ENCODE assay signal across 1 cellular context in the genomic region with DNA sequence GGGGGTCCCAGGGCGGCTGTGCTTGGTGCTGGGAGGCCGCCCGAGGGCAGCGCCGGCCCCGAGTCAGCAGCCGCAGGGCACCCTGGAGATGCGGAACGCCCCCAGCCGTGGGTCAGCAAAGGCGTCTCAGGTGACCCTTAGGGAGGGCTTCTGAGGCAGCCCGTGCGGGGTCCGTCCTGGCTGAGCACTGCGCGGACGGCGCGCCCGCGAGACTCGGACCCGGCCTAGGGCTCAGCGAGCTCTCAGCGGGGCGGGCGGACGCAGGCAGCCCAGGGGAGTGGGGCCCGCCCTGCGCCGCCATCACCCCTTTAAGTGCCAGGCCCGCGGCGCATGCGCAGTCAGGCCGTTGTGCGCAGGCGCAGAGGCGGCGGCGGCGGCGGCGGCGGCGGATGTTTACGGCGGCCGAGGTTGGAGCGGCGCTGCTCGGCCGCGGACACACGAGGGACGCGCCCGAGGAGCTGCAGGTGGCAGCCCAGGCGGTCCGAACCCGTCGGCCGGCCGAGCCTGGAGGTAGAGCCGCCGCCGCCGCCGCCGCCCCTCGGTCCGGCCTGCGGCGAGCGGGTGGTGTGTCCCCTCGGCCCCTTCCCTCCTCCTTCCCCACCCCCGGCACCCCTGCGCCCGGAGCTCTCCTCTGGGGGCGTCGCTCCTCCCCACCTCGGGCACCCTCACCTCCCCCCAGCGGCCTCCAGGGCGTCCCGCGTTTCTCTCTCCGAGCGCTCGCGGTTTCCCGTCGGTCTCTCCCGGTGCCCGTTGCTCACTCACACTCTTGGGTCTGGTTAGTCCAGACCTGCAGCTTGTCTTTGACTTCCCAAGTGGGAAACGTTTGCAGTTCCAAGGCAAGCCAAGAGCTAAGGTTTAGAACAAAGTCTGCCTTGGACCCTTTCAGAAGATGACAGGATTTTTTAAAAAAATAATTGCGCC.
TF ChIP-seq lines count a peak whose summit lies in the region.

Gene PCMTD2 (plus strand): TSS at position 388 of the 921 bp plus-strand sequence. CDS start 4,218 bp downstream, outside the sequence.

TF ChIP-seq in K562, 482 proteins besides CTCF, POLR2A, EP300 and RAD21 (continued from another document and continues in another):
- TF ChIP-seq POLR2G (IDR thresholded peaks at IDR 0.05; ENCODE audit: low read depth, low read length) (peak; percentile 89), STAG1 (CRISPR knock-in tag; IDR thresholded peaks at IDR 0.05; ENCODE audit: borderline replicate concordance) (peak; percentile 36; the same call in 1 of the 2 replicates), ZBTB5 (IDR thresholded peaks at IDR 0.05) (no peak), CTBP1 (IDR thresholded peaks at IDR 0.05; ENCODE audit: borderline replicate concordance) (peak; percentile 88), FOXM1 (IDR thresholded peaks at IDR 0.05; ENCODE audit: low read depth) (no peak), FOXM1 (CRISPR knock-in tag; IDR thresholded peaks at IDR 0.05; ENCODE audit: low read depth) (peak; percentile 96; the same call in 1 of the 2 replicates), ZNF384 (IDR thresholded peaks at IDR 0.05; ENCODE audit: low read depth, low read length) (no peak), ETV6 (IDR thresholded peaks at IDR 0.05; ENCODE audit: borderline replicate concordance in 1 of 2, low read depth in 2 of 2, low read length in 1 of 2) (no peak), ETV6 (CRISPR knock-in tag; IDR thresholded peaks at IDR 0.05; ENCODE audit: borderline replicate concordance) (peak; percentile 94; the same call in 1 of the 2 replicates), PKNOX1 (IDR thresholded peaks at IDR 0.05) (no peak), PURB (CRISPR knock-in tag; IDR thresholded peaks at IDR 0.05; ENCODE audit: low read depth) (no peak), HNRNPK (IDR thresholded peaks at IDR 0.05; ENCODE audit: low read depth, low read length, poor library complexity, severe bottlenecking) (no peak), BRF1 (IDR thresholded peaks at IDR 0.05; ENCODE audit: borderline replicate concordance, extremely low read depth, insufficient read length) (no peak), ZBTB2 (IDR thresholded peaks at IDR 0.05) (peak; percentile 83; the same call in 1 of the 2 replicates), ZNF175 (CRISPR knock-in tag; IDR thresholded peaks at IDR 0.05; ENCODE audit: low read depth) (no peak), ETV1 (tag; conservative IDR thresholded peaks at IDR 0.05; ENCODE audit: low read depth) (no peak), PREB (CRISPR knock-in tag; IDR thresholded peaks at IDR 0.05) (no peak), STAT5A (IDR thresholded peaks at IDR 0.05; ENCODE audit: borderline replicate concordance, low read length) (no peak), FOXP1 (CRISPR knock-in tag; IDR thresholded peaks at IDR 0.05) (peak; percentile 97), ELF4 (CRISPR knock-in tag; IDR thresholded peaks at IDR 0.05) (no peak), KDM1A (IDR thresholded peaks at IDR 0.05) (no peak), SMAD4 (CRISPR knock-in tag; conservative IDR thresholded peaks at IDR 0.05) (no peak; the same call in 1 of the 2 replicates), ZNF589 (CRISPR knock-in tag; IDR thresholded peaks at IDR 0.05; ENCODE audit: low read depth) (0 out of 2 replicates have a peak, but pooled peaks have one; percentile 79), RNF219 (CRISPR knock-in tag; IDR thresholded peaks at IDR 0.05) (no peak), POLR3G (IDR thresholded peaks at IDR 0.05; ENCODE audit: extremely low read depth, insufficient read length, insufficient replicate concordance) (no peak), GATA2 (CRISPR knock-in tag; IDR thresholded peaks at IDR 0.05) (no peak), MIER1 (IDR thresholded peaks at IDR 0.05; ENCODE audit: low read depth) (no peak), ZBTB17 (CRISPR knock-in tag; IDR thresholded peaks at IDR 0.05) (peak; percentile 71), FUS (optimal IDR thresholded peaks at IDR 0.05; ENCODE audit: low read depth, low read length) (peak; percentile 71), ZFP36 (IDR thresholded peaks at IDR 0.05; ENCODE audit: low read depth, low read length, partially characterized antibody) (no peak), RBM22 (IDR thresholded peaks at IDR 0.05; ENCODE audit: low read depth, low read length, poor library complexity, severe bottlenecking) (no peak), MAFG (tag; conservative IDR thresholded peaks at IDR 0.05) (no peak), OTX1 (CRISPR knock-in tag; IDR thresholded peaks at IDR 0.05) (no peak), ETS2 (tag; IDR thresholded peaks at IDR 0.05; ENCODE audit: borderline replicate concordance, poor library complexity, severe bottlenecking) (no peak), ZNF695 (CRISPR knock-in tag; IDR thresholded peaks at IDR 0.05) (no peak), ZNF445 (CRISPR knock-in tag; IDR thresholded peaks at IDR 0.05; ENCODE audit: low read depth) (no peak), ZKSCAN1 (IDR thresholded peaks at IDR 0.05; ENCODE audit: low read depth, low read length) (no peak), RUNX1 (IDR thresholded peaks at IDR 0.05; ENCODE audit: low read depth) (no peak), SMARCC2 (IDR thresholded peaks at IDR 0.05; ENCODE audit: low read depth) (no peak), PHTF2 (CRISPR knock-in tag; IDR thresholded peaks at IDR 0.05) (no peak), ZNF717 (CRISPR knock-in tag; IDR thresholded peaks at IDR 0.05) (no peak), ZNF655 (CRISPR knock-in tag; IDR thresholded peaks at IDR 0.05) (no peak), E2F1 (CRISPR knock-in tag; IDR thresholded peaks at IDR 0.05) (peak; percentile 77; the same call in 1 of the 2 replicates), SNRNP70 (optimal IDR thresholded peaks at IDR 0.05; ENCODE audit: low read depth, low read length) (no peak), NCOA6 (IDR thresholded peaks at IDR 0.05) (no peak)
- TF ChIP-seq, protein P1, sequence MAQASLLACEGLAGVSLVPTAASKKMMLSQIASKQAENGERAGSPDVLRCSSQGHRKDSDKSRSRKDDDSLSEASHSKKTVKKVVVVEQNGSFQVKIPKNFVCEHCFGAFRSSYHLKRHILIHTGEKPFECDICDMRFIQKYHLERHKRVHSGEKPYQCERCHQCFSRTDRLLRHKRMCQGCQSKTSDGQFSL (CRISPR knock-in tag; IDR thresholded peaks at IDR 0.05) = no peak
- TF ChIP-seq, protein P1 (tag; IDR thresholded peaks at IDR 0.05) = no peak
- TF ChIP-seq, protein P2, sequence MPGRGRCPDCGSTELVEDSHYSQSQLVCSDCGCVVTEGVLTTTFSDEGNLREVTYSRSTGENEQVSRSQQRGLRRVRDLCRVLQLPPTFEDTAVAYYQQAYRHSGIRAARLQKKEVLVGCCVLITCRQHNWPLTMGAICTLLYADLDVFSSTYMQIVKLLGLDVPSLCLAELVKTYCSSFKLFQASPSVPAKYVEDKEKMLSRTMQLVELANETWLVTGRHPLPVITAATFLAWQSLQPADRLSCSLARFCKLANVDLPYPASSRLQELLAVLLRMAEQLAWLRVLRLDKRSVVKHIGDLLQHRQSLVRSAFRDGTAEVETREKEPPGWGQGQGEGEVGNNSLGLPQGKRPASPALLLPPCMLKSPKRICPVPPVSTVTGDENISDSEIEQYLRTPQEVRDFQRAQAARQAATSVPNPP (IDR thresholded peaks at IDR 0.05; ENCODE audit: borderline replicate concordance, insufficient read depth, insufficient read length) = no peak
- TF ChIP-seq, protein P3, sequence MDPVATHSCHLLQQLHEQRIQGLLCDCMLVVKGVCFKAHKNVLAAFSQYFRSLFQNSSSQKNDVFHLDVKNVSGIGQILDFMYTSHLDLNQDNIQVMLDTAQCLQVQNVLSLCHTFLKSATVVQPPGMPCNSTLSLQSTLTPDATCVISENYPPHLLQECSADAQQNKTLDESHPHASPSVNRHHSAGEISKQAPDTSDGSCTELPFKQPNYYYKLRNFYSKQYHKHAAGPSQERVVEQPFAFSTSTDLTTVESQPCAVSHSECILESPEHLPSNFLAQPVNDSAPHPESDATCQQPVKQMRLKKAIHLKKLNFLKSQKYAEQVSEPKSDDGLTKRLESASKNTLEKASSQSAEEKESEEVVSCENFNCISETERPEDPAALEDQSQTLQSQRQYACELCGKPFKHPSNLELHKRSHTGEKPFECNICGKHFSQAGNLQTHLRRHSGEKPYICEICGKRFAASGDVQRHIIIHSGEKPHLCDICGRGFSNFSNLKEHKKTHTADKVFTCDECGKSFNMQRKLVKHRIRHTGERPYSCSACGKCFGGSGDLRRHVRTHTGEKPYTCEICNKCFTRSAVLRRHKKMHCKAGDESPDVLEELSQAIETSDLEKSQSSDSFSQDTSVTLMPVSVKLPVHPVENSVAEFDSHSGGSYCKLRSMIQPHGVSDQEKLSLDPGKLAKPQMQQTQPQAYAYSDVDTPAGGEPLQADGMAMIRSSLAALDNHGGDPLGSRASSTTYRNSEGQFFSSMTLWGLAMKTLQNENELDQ (CRISPR knock-in tag; IDR thresholded peaks at IDR 0.05; ENCODE audit: borderline replicate concordance) = no peak; the same call in 1 of the 2 replicates
